In genomic region chr4:20418865-20419451, GRCh38 we compare ENCODE assay signal across 8 cellular contexts.
DNase-seq lines count a peak whose midpoint lies in the region; ATAC-seq and TF ChIP-seq lines count a peak whose summit lies in the region.

No MANE protein-coding gene starts in this region.

- H3K27ac ChIP-seq in C4-2B (no peak overlapping the region), hepatocyte (no peak overlapping the region)

- ATAC-seq in GM18511 (IDR thresholded peaks at IDR 0.05; ENCODE audit: unreplicated experiment), result peak; percentile 97
- peak; percentile 99 for ATAC-seq in HG02973 (IDR thresholded peaks at IDR 0.05; ENCODE audit: unreplicated experiment)
- ATAC-seq in stimulated activated naive CD8-positive, alpha-beta T cell treated with anti-CD3 and anti-CD28 coated beads, Interleukin-15, Interleukin-2, amounts not matched to agents 100 U/mL and 50 U/mL, for 24 hours, result peak; percentile 57

- H3K4me3 ChIP-seq in astrocyte of the cerebellum (ENCODE audit: low read depth, low read length) (no peak overlapping the region), hepatocyte (no peak overlapping the region)

- H4K20me1 ChIP-seq in hepatocyte (ENCODE audit: insufficient read depth, poor library complexity, severe bottlenecking), result no peaks in the 10 kb centered on the region

- in situ Hi-C loops in astrocyte of the cerebellum (cut with HindIII; ENCODE audit: low sequenced_read_pairs), result no loop called here

- H2AFZ ChIP-seq in hepatocyte, result peak overlapping the region; percentile 15

- H3K79me2 ChIP-seq in hepatocyte, result no peaks in the 10 kb centered on the region

- H3K9me3 ChIP-seq in hepatocyte (ENCODE audit: low read depth), result no peaks in the 10 kb centered on the region

- no peaks in the 10 kb centered on the region for H3K36me3 ChIP-seq in hepatocyte (replicated peaks; ENCODE audit: insufficient read depth, low read depth)

- no peaks in the 10 kb centered on the region for H3K4me1 ChIP-seq in hepatocyte (ENCODE audit: insufficient read depth)

- no peaks in the 10 kb centered on the region for H3K9me2 ChIP-seq in hepatocyte (replicated peaks; ENCODE audit: insufficient read depth)

- H3K4me2 ChIP-seq in hepatocyte, result peak overlapping the region; percentile 63

- WGBS in hepatocyte (ENCODE audit: low lambda C conversion rate, missing lambda C conversion rate), result 39% methylated on average over 4 of the region's 4 CpGs

- peak; percentile 0 for DNase-seq in NCI-H2107 (lab: John Stamatoyannopoulos, UW)
- DNase-seq in astrocyte of the cerebellum (ENCODE audit: low read depth), result peak; percentile 49
- DNase-seq in hepatocyte (ENCODE audit: low spot score), result peak; percentile 47
- no peak for DNase-seq in stimulated activated naive CD8-positive, alpha-beta T cell treated with anti-CD3 and anti-CD28 coated beads, Interleukin-15, Interleukin-2, amounts not matched to agents 100 U/mL and 50 U/mL, for 24 hours
- DNase-seq in C1 segment of cervical spinal cord (lab: John Stamatoyannopoulos, UW), result no peak

- H3K27me3 ChIP-seq in hepatocyte, result no peaks in the 10 kb centered on the region

- TF ChIP-seq CTCF in C4-2B (conservative IDR thresholded peaks at IDR 0.05) (peak; percentile 72), astrocyte of the cerebellum (IDR thresholded peaks at IDR 0.05; ENCODE audit: low read depth, low read length, missing control alignments) (peak; percentile 51), hepatocyte (IDR thresholded peaks at IDR 0.05; ENCODE audit: poor library complexity) (peak; percentile 71)

Comparison
In these comparisons a context has a peak if more than half of its experiments do, and no peak if none do; other contexts are left out.
1. DNase-seq: peak in NCI-H2107 (single experiment), astrocyte of the cerebellum (single experiment) and hepatocyte (single experiment); none in stimulated activated naive CD8-positive, alpha-beta T cell treated with anti-CD3 and anti-CD28 coated beads, Interleukin-15, Interleukin-2, amounts not matched to agents 100 U/mL and 50 U/mL, for 24 hours (single experiment) and C1 segment of cervical spinal cord (0 of 14).
2. Peak in every context shown above with its lines, with median percentiles within 50 percentile points of each other: CTCF ChIP-seq and ATAC-seq.